ENCODE assay signal across 21 cellular contexts in the genomic region with DNA sequence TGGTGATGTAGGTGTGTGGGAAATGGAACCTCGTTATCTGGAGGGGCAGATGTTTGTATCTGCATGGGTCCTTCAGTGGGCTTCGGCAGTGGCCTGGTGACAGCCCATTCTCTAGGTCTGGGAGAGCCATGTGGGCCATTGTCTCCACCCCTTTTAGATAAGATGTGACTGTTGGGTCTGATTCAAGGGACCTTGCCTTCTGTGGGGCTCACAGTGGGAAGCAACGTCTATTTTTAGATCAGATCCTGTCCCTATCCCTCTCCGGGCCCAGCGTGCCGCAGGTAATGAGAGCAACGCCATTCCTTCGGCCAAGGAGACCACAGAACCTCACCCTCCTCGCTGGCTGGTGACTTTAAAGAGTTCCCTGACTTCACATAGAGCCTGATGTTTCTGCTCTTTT.
A peak's percentile ranks its signal among the peaks of the same experiment; 100 is the strongest.
DNase-seq lines count a peak whose midpoint lies in the region; ATAC-seq, FAIRE-seq and TF ChIP-seq lines count a peak whose summit lies in the region.
"Had no signal": no experiment of that assay in that cellular context is flagged by ENCODE, and none has a peak within 500 bp of the region (broad histone marks: within the 10 kb centered on the region; RNA-seq: fewer than 3 reads in every experiment).

No MANE protein-coding gene starts in this region.

- no peak overlapping the region for H3K4me2 ChIP-seq in H1 (ENCODE audit: insufficient read depth in 1 of 2, low read depth in 2 of 2, low read length in 2 of 2)
- H3K4me2 ChIP-seq: BLaER1 had no signal

- peak overlapping the region; percentile 8; the same call in 1 of the 2 replicates for H2BK15ac ChIP-seq in H1 (ENCODE audit: low read length)

- H2AK5ac ChIP-seq in H1 (ENCODE audit: low read depth, low read length), result no peak overlapping the region; the same call in 1 of the 2 replicates

- H3K79me2 ChIP-seq in H1 (ENCODE audit: control insufficient read depth in 1 of 2, insufficient read depth in 2 of 2, low read length in 2 of 2), result no peaks in the 10 kb centered on the region

- no peak overlapping the region for H3K18ac ChIP-seq in H1 (ENCODE audit: extremely low read depth, low read length)

- H3K4ac ChIP-seq in H1 (replicated peaks; ENCODE audit: insufficient read length, low read depth, low read length), result no peak overlapping the region

- no peak overlapping the region for H2BK20ac ChIP-seq in H1 (ENCODE audit: low read length)

- no peak for TF ChIP-seq POLR2A in H1 (IDR thresholded peaks at IDR 0.05; ENCODE audit: control extremely low read depth in 1 of 2, low read depth in 2 of 2, low read length in 2 of 2)

- no peaks in the 10 kb centered on the region for H4K20me1 ChIP-seq in H1 (replicated peaks in 1 of 2; ENCODE audit: control insufficient read depth in 1 of 2, insufficient read depth in 2 of 2, low read length in 2 of 2)
- H4K20me1 ChIP-seq: BLaER1 had no signal

- H2AFZ ChIP-seq in H1 (ENCODE audit: low read length), result no peak overlapping the region

- H3K23ac ChIP-seq in H1 (ENCODE audit: insufficient read length), result no peak overlapping the region

- H4K91ac ChIP-seq in H1 (replicated peaks; ENCODE audit: insufficient read length, low read length), result no peak overlapping the region

- H4K5ac ChIP-seq in H1 (ENCODE audit: insufficient read length, low read depth, low read length), result no peak overlapping the region

- intact Hi-C loops in Right ventricle myocardium inferior (cut with DNase I), result no loop called here
- intact Hi-C loops in left ventricle myocardium inferior (cut with micrococcal nuclease), result no loop called here
- intact Hi-C loops in left cardiac atrium (cut with DNase I), result no loop called here

- no peaks in the 10 kb centered on the region for H3K79me1 ChIP-seq in H1 (ENCODE audit: low read depth, low read length)

- H3K4me3 ChIP-seq in left ventricle myocardium inferior (no peak overlapping the region), H1 (ENCODE audit: extremely low read depth in 1 of 4, insufficient read depth in 2 of 4, low read depth in 3 of 4, low read length in 4 of 4) (no peak overlapping the region)
- H3K4me3 ChIP-seq: BLaER1 had no signal

- no peaks in the 10 kb centered on the region for H3K9me3 ChIP-seq in left ventricle myocardium inferior (replicated peaks)
- H3K9me3 ChIP-seq in H1 (ENCODE audit: insufficient read depth in 2 of 2, low read depth in 1 of 2, low read length in 1 of 2), result peaks cover 17 to 22% of the 10 kb centered on the region in 2 experiments; a peak in 3 of 4 replicates

- peak; percentile 51 for ATAC-seq in Right ventricle myocardium inferior
- peak; percentile 41 to 62 for ATAC-seq in left cardiac atrium
- ATAC-seq in HG03108 (IDR thresholded peaks at IDR 0.05; ENCODE audit: unreplicated experiment), result no peak
- no peak for ATAC-seq in omental fat pad (ENCODE audit: low FRiP score)
- ATAC-seq: CD8-positive, alpha-beta T cell had no signal

- no peak for FAIRE-seq in H1 (lab: Jason Lieb, UNC)
- peak; percentile 52 for FAIRE-seq in urothelium cell line (lab: Jason Lieb, UNC)
- FAIRE-seq: A204.1, G401.6, GM12892 had no signal

- TF ChIP-seq EP300 in H1 (IDR thresholded peaks at IDR 0.05; ENCODE audit: borderline replicate concordance in 1 of 2, low read depth in 2 of 2, low read length in 2 of 2), result no peak

- no peak for TF ChIP-seq RAD21 in H1 (IDR thresholded peaks at IDR 0.05 in 1 of 2, conservative IDR thresholded peaks at IDR 0.05 in 1 of 2; ENCODE audit: low read depth in 2 of 2, low read length in 2 of 2)

- H3K56ac ChIP-seq in H1 (replicated peaks; ENCODE audit: insufficient read length, low read depth, low read length), result no peak overlapping the region

- peak; percentile 46 for DNase-seq in Right ventricle myocardium inferior (ENCODE audit: missing footprints)
- DNase-seq in left ventricle myocardium inferior, result no peak
- no peak for DNase-seq in H1 (ENCODE audit: low read depth in 1 of 2, low spot score in 2 of 2)
- no peak for DNase-seq in left cardiac atrium
- no peak for DNase-seq in urothelium cell line (ENCODE audit: low spot score)
- DNase-seq in omental fat pad (ENCODE audit: low spot score), result no peak
- DNase-seq: Caco-2; CD4-positive, CD25-positive, alpha-beta regulatory T cell; CD8-positive, alpha-beta T cell; DMS153; DND-41; GOT3; H7; HCEC 1CT had no signal

- POLR2A ChIA-PET in H1 (lab: Charles Lee; ENCODE audit: partially characterized antibody), result no interaction called here

- no peak for TF ChIP-seq CTCF in left ventricle myocardium inferior (IDR thresholded peaks at IDR 0.05; ENCODE audit: borderline replicate concordance)
- no peak for TF ChIP-seq CTCF in H1 (IDR thresholded peaks at IDR 0.05; ENCODE audit: control extremely low read depth in 1 of 3, insufficient read depth in 1 of 3, low read depth in 1 of 3, low read length in 3 of 3)
- TF ChIP-seq CTCF in omental fat pad (IDR thresholded peaks at IDR 0.05), result no peak

- CTCF ChIA-PET in H1 (lab: Charles Lee; ENCODE audit: partially characterized antibody), result interaction anchor here (1.1 kb wide), 1 partner anchor 10 kb away, joined by 3 read pairs; no protein-coding TSS in a partner anchor

- no peak overlapping the region for H2BK120ac ChIP-seq in H1 (replicated peaks; ENCODE audit: low read depth, low read length)

- H3K4me1 ChIP-seq in left ventricle myocardium inferior (no peaks in the 10 kb centered on the region), H1 (replicated peaks in 1 of 4; ENCODE audit: control insufficient read depth in 3 of 4, insufficient read depth in 4 of 4, low read length in 3 of 4) (no peaks in the 10 kb centered on the region)
- H3K4me1 ChIP-seq: BLaER1, Caco-2 had no signal

- no peaks in the 10 kb centered on the region for H3K23me2 ChIP-seq in H1 (ENCODE audit: low read depth, low read length)

- H3K27ac ChIP-seq in left ventricle myocardium inferior (replicated peaks) (no peak overlapping the region), H1 (ENCODE audit: low read depth, low read length) (no peak overlapping the region)
- H3K27ac ChIP-seq: 22Rv1, BLaER1, C4-2B had no signal

- H4K8ac ChIP-seq in H1 (ENCODE audit: extremely low read depth, insufficient read depth, low read length), result peak overlapping the region; percentile 19; the same call in 1 of the 2 replicates

- H3K9ac ChIP-seq in H1 (replicated peaks in 1 of 4; ENCODE audit: extremely low read depth in 1 of 4, low read depth in 3 of 4, low read length in 3 of 4), result no peak overlapping the region
- H3K9ac ChIP-seq: BLaER1 had no signal

- no peaks in the 10 kb centered on the region for H3K36me3 ChIP-seq in left ventricle myocardium inferior
- H3K36me3 ChIP-seq in H1 (ENCODE audit: control insufficient read depth in 2 of 4, insufficient read depth in 4 of 4, low read length in 3 of 4), result no peaks in the 10 kb centered on the region
- H3K36me3 ChIP-seq: BLaER1 had no signal

- no peak overlapping the region for H3K14ac ChIP-seq in H1 (ENCODE audit: insufficient read length)

- no peaks in the 10 kb centered on the region for H3K27me3 ChIP-seq in left ventricle myocardium inferior (ENCODE audit: low read depth)
- no peaks in the 10 kb centered on the region for H3K27me3 ChIP-seq in H1 (replicated peaks in 1 of 4; ENCODE audit: control insufficient read depth in 3 of 4, extremely low read depth in 1 of 4, insufficient read depth in 3 of 4, low read length in 3 of 4)
- H3K27me3 ChIP-seq: BLaER1 had no signal

- H2BK12ac ChIP-seq in H1 (ENCODE audit: low read depth, low read length), result no peak overlapping the region

- 89% methylated on average over 9 of the region's 9 CpGs; no CpG with 5 or more reads in 1 of the 2 experiments for WGBS in H1 (ENCODE audit: extremely low coverage in 1 of 2, insufficient coverage in 1 of 2, insufficient read length in 1 of 2, insufficient replicate concordance in 2 of 2, low coverage in 1 of 2, low lambda C conversion rate in 2 of 2, missing lambda C conversion rate in 1 of 2), 2 experiments

- no peak overlapping the region; the same call in 1 of the 2 replicates for H2BK5ac ChIP-seq in H1 (ENCODE audit: low read depth, low read length)

TF ChIP-seq in H1, 55 proteins besides CTCF, POLR2A, EP300 and RAD21:
- TF ChIP-seq TAF7 (optimal IDR thresholded peaks at IDR 0.05; ENCODE audit: borderline replicate concordance, low read depth, low read length) (no peak), BRCA1 (IDR thresholded peaks at IDR 0.05; ENCODE audit: low read depth, low read length) (no peak), JUN (IDR thresholded peaks at IDR 0.05; ENCODE audit: low read depth, low read length) (no peak), JUND (IDR thresholded peaks at IDR 0.05; ENCODE audit: low read length) (no peak), EGR1 (IDR thresholded peaks at IDR 0.05; ENCODE audit: borderline replicate concordance, low read depth, low read length) (no peak), FOSL1 (IDR thresholded peaks at IDR 0.05; ENCODE audit: insufficient read depth, low read depth, low read length) (no peak), KDM4A (IDR thresholded peaks at IDR 0.05; ENCODE audit: low read depth, low read length, severe bottlenecking) (no peak), TAF1 (IDR thresholded peaks at IDR 0.05; ENCODE audit: low read depth, low read length) (no peak), PHF8 (conservative IDR thresholded peaks at IDR 0.05; ENCODE audit: low read depth, low read length) (no peak), BCL11A (IDR thresholded peaks at IDR 0.05; ENCODE audit: low read depth in 2 of 2, low read length in 2 of 2) (no peak), HDAC6 (IDR thresholded peaks at IDR 0.05; ENCODE audit: low read depth, low read length) (no peak), CEBPB (IDR thresholded peaks at IDR 0.05; ENCODE audit: low read depth, low read length) (no peak), SP2 (IDR thresholded peaks at IDR 0.05; ENCODE audit: low read length) (no peak), GABPA (IDR thresholded peaks at IDR 0.05; ENCODE audit: borderline replicate concordance, insufficient read depth, low read length) (no peak), SP4 (IDR thresholded peaks at IDR 0.05; ENCODE audit: low read length) (no peak), MAFK (IDR thresholded peaks at IDR 0.05; ENCODE audit: low read depth, low read length) (no peak)
- TF ChIP-seq, protein P1, sequence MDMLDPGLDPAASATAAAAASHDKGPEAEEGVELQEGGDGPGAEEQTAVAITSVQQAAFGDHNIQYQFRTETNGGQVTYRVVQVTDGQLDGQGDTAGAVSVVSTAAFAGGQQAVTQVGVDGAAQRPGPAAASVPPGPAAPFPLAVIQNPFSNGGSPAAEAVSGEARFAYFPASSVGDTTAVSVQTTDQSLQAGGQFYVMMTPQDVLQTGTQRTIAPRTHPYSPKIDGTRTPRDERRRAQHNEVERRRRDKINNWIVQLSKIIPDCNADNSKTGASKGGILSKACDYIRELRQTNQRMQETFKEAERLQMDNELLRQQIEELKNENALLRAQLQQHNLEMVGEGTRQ (IDR thresholded peaks at IDR 0.05; ENCODE audit: low read length), result no peak

Comparison
In these comparisons a context has a peak if more than half of its experiments do, and no peak if none do; other contexts are left out.
1. ATAC-seq: peak in Right ventricle myocardium inferior (single experiment) and left cardiac atrium (2 of 2); none in HG03108 (single experiment) and omental fat pad (single experiment).